ENCODE assay signal across 1 cellular context in the genomic region with DNA sequence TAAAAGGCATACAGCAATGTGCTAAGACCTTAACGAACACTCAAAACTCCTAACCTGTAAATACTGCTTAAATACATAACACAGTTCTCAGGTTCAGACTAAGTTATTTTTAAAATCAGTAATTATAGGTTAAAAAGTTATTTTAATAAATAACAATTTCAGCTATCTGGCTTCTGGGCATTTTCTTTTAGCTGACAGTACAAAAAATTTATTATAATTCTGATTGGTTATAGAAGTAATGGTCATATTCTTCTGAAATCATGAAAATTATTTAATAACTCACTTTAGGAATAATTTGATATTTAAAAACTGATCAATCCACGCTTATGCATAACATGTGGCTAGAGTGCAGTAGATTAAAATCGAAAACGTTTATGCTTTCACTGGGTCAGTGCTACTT.
TF ChIP-seq lines count a peak whose summit lies in the region.

No MANE protein-coding gene starts in this region.

TF ChIP-seq in GM23338, 12 proteins besides CTCF, POLR2A, EP300 and RAD21 (continued from another document):
- TF ChIP-seq, protein P1, sequence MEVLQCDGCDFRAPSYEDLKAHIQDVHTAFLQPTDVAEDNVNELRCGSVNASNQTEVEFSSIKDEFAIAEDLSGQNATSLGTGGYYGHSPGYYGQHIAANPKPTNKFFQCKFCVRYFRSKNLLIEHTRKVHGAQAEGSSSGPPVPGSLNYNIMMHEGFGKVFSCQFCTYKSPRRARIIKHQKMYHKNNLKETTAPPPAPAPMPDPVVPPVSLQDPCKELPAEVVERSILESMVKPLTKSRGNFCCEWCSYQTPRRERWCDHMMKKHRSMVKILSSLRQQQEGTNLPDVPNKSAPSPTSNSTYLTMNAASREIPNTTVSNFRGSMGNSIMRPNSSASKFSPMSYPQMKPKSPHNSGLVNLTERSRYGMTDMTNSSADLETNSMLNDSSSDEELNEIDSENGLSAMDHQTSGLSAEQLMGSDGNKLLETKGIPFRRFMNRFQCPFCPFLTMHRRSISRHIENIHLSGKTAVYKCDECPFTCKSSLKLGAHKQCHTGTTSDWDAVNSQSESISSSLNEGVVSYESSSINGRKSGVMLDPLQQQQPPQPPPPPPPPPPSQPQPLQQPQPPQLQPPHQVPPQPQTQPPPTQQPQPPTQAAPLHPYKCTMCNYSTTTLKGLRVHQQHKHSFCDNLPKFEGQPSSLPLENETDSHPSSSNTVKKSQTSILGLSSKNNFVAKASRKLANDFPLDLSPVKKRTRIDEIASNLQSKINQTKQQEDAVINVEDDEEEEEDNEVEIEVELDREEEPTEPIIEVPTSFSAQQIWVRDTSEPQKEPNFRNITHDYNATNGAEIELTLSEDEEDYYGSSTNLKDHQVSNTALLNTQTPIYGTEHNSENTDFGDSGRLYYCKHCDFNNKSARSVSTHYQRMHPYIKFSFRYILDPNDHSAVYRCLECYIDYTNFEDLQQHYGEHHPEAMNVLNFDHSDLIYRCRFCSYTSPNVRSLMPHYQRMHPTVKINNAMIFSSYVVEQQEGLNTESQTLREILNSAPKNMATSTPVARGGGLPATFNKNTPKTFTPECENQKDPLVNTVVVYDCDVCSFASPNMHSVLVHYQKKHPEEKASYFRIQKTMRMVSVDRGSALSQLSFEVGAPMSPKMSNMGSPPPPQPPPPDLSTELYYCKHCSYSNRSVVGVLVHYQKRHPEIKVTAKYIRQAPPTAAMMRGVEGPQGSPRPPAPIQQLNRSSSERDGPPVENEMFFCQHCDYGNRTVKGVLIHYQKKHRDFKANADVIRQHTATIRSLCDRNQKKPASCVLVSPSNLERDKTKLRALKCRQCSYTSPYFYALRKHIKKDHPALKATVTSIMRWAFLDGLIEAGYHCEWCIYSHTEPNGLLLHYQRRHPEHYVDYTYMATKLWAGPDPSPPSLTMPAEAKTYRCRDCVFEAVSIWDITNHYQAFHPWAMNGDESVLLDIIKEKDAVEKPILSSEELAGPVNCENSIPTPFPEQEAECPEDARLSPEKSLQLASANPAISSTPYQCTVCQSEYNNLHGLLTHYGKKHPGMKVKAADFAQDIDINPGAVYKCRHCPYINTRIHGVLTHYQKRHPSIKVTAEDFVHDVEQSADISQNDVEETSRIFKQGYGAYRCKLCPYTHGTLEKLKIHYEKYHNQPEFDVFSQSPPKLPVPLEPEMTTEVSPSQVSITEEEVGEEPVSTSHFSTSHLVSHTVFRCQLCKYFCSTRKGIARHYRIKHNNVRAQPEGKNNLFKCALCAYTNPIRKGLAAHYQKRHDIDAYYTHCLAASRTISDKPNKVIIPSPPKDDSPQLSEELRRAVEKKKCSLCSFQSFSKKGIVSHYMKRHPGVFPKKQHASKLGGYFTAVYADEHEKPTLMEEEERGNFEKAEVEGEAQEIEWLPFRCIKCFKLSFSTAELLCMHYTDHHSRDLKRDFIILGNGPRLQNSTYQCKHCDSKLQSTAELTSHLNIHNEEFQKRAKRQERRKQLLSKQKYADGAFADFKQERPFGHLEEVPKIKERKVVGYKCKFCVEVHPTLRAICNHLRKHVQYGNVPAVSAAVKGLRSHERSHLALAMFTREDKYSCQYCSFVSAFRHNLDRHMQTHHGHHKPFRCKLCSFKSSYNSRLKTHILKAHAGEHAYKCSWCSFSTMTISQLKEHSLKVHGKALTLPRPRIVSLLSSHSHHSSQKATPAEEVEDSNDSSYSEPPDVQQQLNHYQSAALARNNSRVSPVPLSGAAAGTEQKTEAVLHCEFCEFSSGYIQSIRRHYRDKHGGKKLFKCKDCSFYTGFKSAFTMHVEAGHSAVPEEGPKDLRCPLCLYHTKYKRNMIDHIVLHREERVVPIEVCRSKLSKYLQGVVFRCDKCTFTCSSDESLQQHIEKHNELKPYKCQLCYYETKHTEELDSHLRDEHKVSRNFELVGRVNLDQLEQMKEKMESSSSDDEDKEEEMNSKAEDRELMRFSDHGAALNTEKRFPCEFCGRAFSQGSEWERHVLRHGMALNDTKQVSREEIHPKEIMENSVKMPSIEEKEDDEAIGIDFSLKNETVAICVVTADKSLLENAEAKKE (CRISPR knock-in tag; IDR thresholded peaks at IDR 0.05), result no peak
- TF ChIP-seq EZH2 (IDR thresholded peaks at IDR 0.05; ENCODE audit: low read depth, unreplicated experiment) (no peak), CREB1 (CRISPR knock-in tag; IDR thresholded peaks at IDR 0.05; ENCODE audit: low read depth) (no peak), POLR2AphosphoS5 (IDR thresholded peaks at IDR 0.05; ENCODE audit: low read depth) (no peak), JUNB (IDR thresholded peaks at IDR 0.05; ENCODE audit: unreplicated experiment) (no peak), EZH2phosphoT487 (IDR thresholded peaks at IDR 0.05; ENCODE audit: unreplicated experiment) (no peak)
- TF ChIP-seq, protein P2, sequence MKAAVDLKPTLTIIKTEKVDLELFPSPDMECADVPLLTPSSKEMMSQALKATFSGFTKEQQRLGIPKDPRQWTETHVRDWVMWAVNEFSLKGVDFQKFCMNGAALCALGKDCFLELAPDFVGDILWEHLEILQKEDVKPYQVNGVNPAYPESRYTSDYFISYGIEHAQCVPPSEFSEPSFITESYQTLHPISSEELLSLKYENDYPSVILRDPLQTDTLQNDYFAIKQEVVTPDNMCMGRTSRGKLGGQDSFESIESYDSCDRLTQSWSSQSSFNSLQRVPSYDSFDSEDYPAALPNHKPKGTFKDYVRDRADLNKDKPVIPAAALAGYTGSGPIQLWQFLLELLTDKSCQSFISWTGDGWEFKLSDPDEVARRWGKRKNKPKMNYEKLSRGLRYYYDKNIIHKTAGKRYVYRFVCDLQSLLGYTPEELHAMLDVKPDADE (IDR thresholded peaks at IDR 0.05), result no peak
TF ChIP-seq in GM23338: peak in this region for 0.
